Comparison of ENCODE assay signal across 2 cellular contexts in genomic region chr3:30527186-30527585, GRCh38.
TF ChIP-seq lines count a peak whose summit lies in the region.

No MANE protein-coding gene starts in this region.

TF ChIP-seq in IMR-90, 13 proteins besides CTCF, POLR2A, EP300 and RAD21:
- no peak for TF ChIP-seq MXI1 (IDR thresholded peaks at IDR 0.05; ENCODE audit: borderline replicate concordance, low read depth, low read length)
- TF ChIP-seq, protein P1, sequence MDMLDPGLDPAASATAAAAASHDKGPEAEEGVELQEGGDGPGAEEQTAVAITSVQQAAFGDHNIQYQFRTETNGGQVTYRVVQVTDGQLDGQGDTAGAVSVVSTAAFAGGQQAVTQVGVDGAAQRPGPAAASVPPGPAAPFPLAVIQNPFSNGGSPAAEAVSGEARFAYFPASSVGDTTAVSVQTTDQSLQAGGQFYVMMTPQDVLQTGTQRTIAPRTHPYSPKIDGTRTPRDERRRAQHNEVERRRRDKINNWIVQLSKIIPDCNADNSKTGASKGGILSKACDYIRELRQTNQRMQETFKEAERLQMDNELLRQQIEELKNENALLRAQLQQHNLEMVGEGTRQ (IDR thresholded peaks at IDR 0.05; ENCODE audit: low read depth, low read length): no peak
- TF ChIP-seq MAZ (IDR thresholded peaks at IDR 0.05; ENCODE audit: borderline replicate concordance, low read depth, low read length): no peak
- TF ChIP-seq NFE2L2 (IDR thresholded peaks at IDR 0.05; ENCODE audit: low read depth, low read length): no peak
- TF ChIP-seq RFX5 (IDR thresholded peaks at IDR 0.05; ENCODE audit: low read depth, low read length): no peak
- no peak for TF ChIP-seq FOS (IDR thresholded peaks at IDR 0.05; ENCODE audit: low read depth, low read length)
- TF ChIP-seq ELK1 (IDR thresholded peaks at IDR 0.05; ENCODE audit: borderline replicate concordance, low read depth, low read length): no peak
- TF ChIP-seq SMC3 (IDR thresholded peaks at IDR 0.05; ENCODE audit: low read depth, low read length): no peak
- TF ChIP-seq CEBPB (IDR thresholded peaks at IDR 0.05; ENCODE audit: low read depth, low read length): no peak
- TF ChIP-seq RCOR1 (IDR thresholded peaks at IDR 0.05; ENCODE audit: insufficient replicate concordance, low read length): no peak
- no peak for TF ChIP-seq BHLHE40 (IDR thresholded peaks at IDR 0.05; ENCODE audit: low read depth, low read length)
- TF ChIP-seq MAFK (IDR thresholded peaks at IDR 0.05; ENCODE audit: low read depth, low read length): no peak
- TF ChIP-seq CHD1 (IDR thresholded peaks at IDR 0.05; ENCODE audit: low read depth, low read length): no peak
TF ChIP-seq in IMR-90: peak in this region for 0.

TF ChIP-seq in endothelial cell of umbilical vein, 7 proteins besides CTCF, POLR2A, EP300 and RAD21:
- TF ChIP-seq EZH2 (IDR thresholded peaks at IDR 0.05; ENCODE audit: borderline replicate concordance, low read depth, low read length, severe bottlenecking) (no peak), POLR2AphosphoS5 (IDR thresholded peaks at IDR 0.05; ENCODE audit: insufficient read depth, low read depth, low read length) (no peak), GATA2 (IDR thresholded peaks at IDR 0.05; ENCODE audit: insufficient read depth, insufficient read length, low read depth, low read length) (no peak), MYC (IDR thresholded peaks at IDR 0.05; ENCODE audit: low read depth, low read length) (no peak)
TF ChIP-seq in endothelial cell of umbilical vein: peak in this region for 0.
